In genomic region chr4:1717129-1718094, GRCh38 we compare ENCODE assay signal across 15 cellular contexts. TPM values are rescaled to one million over a fixed set of nuclear protein-coding genes. Genes with fewer than 3 reads are reported as not detected.
DNase-seq lines count a peak whose midpoint lies in the region; ATAC-seq and TF ChIP-seq lines count a peak whose summit lies in the region.
"Had no signal": no experiment of that assay in that cellular context is flagged by ENCODE, and none has a peak within 500 bp of the region (broad histone marks: within the 10 kb centered on the region; RNA-seq: fewer than 3 reads in every experiment).

No MANE protein-coding gene starts in this region.

- peak overlapping the region; percentile 80; the same call in 1 of the 2 replicates for H3K9ac ChIP-seq in DND-41 (ENCODE audit: low read depth, low read length)
- H3K9ac ChIP-seq: parathyroid adenoma had no signal

- H2AFZ ChIP-seq in DND-41 (ENCODE audit: low read depth, low read length), result no peak overlapping the region
- H2AFZ ChIP-seq: parathyroid adenoma had no signal

- TF ChIP-seq CTCF in DND-41 (IDR thresholded peaks at IDR 0.05; ENCODE audit: borderline replicate concordance, extremely low read depth, low read length, poor library complexity, severe bottlenecking), result no peak
- TF ChIP-seq CTCF in HEK293 (tag by site-specific recombination; IDR thresholded peaks at IDR 0.05), result no peak
- no peak for TF ChIP-seq CTCF in VCaP (conservative IDR thresholded peaks at IDR 0.05)
- TF ChIP-seq CTCF in neutrophil (IDR thresholded peaks at IDR 0.05), result no peak
- no peak for TF ChIP-seq CTCF in progenitor cell of endocrine pancreas (IDR thresholded peaks at IDR 0.05; ENCODE audit: unreplicated experiment)

- no peaks in the 10 kb centered on the region for H3K36me3 Mint-ChIP-seq in progenitor cell of endocrine pancreas (ENCODE audit: insufficient read depth)

- no peak for DNase-seq in DND-41
- DNase-seq in progenitor cell of endocrine pancreas (ENCODE audit: low spot score, unreplicated experiment), result no peak
- DNase-seq: activated CD8-positive, alpha-beta T cell treated with anti-CD3 and anti-CD28 coated beads for 36 hours; activated effector memory CD4-positive, alpha-beta T cell treated with Interleukin-2 at 50 U/mL for 16 hours; CD4-positive, alpha-beta memory T cell; glutamatergic neuron; MG63; midbrain; stimulated activated naive CD8-positive, alpha-beta T cell treated with anti-CD3 and anti-CD28 coated beads, Interleukin-15, amount 100 ng/mL, for 72 hours had no signal

- H3K4me2 ChIP-seq in DND-41 (ENCODE audit: insufficient read depth, low read length), result peak overlapping the region; percentile 100; the same call in 1 of the 2 replicates

- POLR2A ChIA-PET in HEK293 (lab: Yijun Ruan, JAX), result no interaction called here

- no peaks in the 10 kb centered on the region for H3K9me3 Mint-ChIP-seq in progenitor cell of endocrine pancreas (ENCODE audit: low read depth)
- H3K9me3 Mint-ChIP-seq: activated CD8-positive, alpha-beta T cell treated with anti-CD3 and anti-CD28 coated beads for 36 hours; stimulated activated naive CD8-positive, alpha-beta T cell treated with anti-CD3 and anti-CD28 coated beads, Interleukin-15, amount 100 ng/mL, for 72 hours had no signal

- H3K4me1 ChIP-seq in DND-41 (ENCODE audit: insufficient read depth, low read length), result peaks cover 78% of the 10 kb centered on the region
- no peaks in the 10 kb centered on the region for H3K4me1 ChIP-seq in HEK293 (ENCODE audit: control insufficient read depth, insufficient read depth, low read length)
- H3K4me1 ChIP-seq in neutrophil (ENCODE audit: control insufficient read depth in 1 of 2, insufficient read depth in 1 of 2, low read depth in 1 of 2, low read length in 1 of 2), result peaks cover 61 to 70% of the 10 kb centered on the region in 2 experiments
- H3K4me1 ChIP-seq: parathyroid adenoma had no signal

- H3K79me2 ChIP-seq in DND-41 (ENCODE audit: insufficient read depth, low read length), result peaks cover 95% of the 10 kb centered on the region

- H3K27me3 ChIP-seq in DND-41 (ENCODE audit: insufficient read depth, low read length, poor library complexity) (no peaks in the 10 kb centered on the region), neutrophil (no peaks in the 10 kb centered on the region)
- H3K27me3 ChIP-seq: MG63 had no signal

- CTCF ChIA-PET in HEK293 (lab: Yijun Ruan, JAX), result no interaction called here

- H3K36me3 ChIP-seq in DND-41 (ENCODE audit: insufficient read depth, low read length) (peaks cover 65% of the 10 kb centered on the region), HEK293 (ENCODE audit: control insufficient read depth in 2 of 2, insufficient read depth in 1 of 2, low read length in 2 of 2) (peaks cover 0 to 37% of the 10 kb centered on the region in 2 experiments; a peak in 1 of 3 replicates), neutrophil (peaks cover 21% of the 10 kb centered on the region)

- peaks cover 19% of the 10 kb centered on the region for H3K4me1 Mint-ChIP-seq in progenitor cell of endocrine pancreas (ENCODE audit: low read depth)

- H3K27ac Mint-ChIP-seq in progenitor cell of endocrine pancreas, result no peak overlapping the region
- H3K27ac Mint-ChIP-seq: activated CD8-positive, alpha-beta T cell treated with anti-CD3 and anti-CD28 coated beads for 36 hours had no signal

- no peak for ATAC-seq in DND-41 (ENCODE audit: insufficient read depth, low read depth)
- ATAC-seq in HG03108 (IDR thresholded peaks at IDR 0.05; ENCODE audit: unreplicated experiment), result no peak
- no peak for ATAC-seq in HG03175 (IDR thresholded peaks at IDR 0.05; ENCODE audit: unreplicated experiment)
- ATAC-seq: activated CD8-positive, alpha-beta T cell treated with anti-CD3 and anti-CD28 coated beads for 36 hours; stimulated activated naive CD8-positive, alpha-beta T cell treated with anti-CD3 and anti-CD28 coated beads, Interleukin-15, amount 100 ng/mL, for 72 hours had no signal

- H3K9me3 ChIP-seq in DND-41 (ENCODE audit: insufficient read depth, low read length, severe bottlenecking), result no peaks in the 10 kb centered on the region
- no peaks in the 10 kb centered on the region for H3K9me3 ChIP-seq in HEK293 (ENCODE audit: control insufficient read depth, insufficient read depth, low read depth, low read length)
- no peaks in the 10 kb centered on the region for H3K9me3 ChIP-seq in neutrophil
- H3K9me3 ChIP-seq: MG63 had no signal

- H4K20me1 ChIP-seq in DND-41 (ENCODE audit: insufficient read depth, low read length), result peaks cover 62% of the 10 kb centered on the region

- no peak overlapping the region for H3K27ac ChIP-seq in DND-41 (ENCODE audit: low read length)
- no peak overlapping the region for H3K27ac ChIP-seq in HEK293 (ENCODE audit: extremely low read depth, low read depth, low read length)
- H3K27ac ChIP-seq in VCaP, result peak overlapping the region; percentile 96
- peak overlapping the region; percentile 9 for H3K27ac ChIP-seq in neutrophil
- H3K27ac ChIP-seq: parathyroid adenoma had no signal

- H3K4me3 ChIP-seq in DND-41 (ENCODE audit: low read depth in 1 of 2, low read length in 2 of 2) (0 out of 4 replicates have a peak overlapping the region, but pooled peaks of 1 of the 2 experiments have one; percentile 13), HEK293 (ENCODE audit: low read depth, low read length) (no peak overlapping the region), neutrophil (ENCODE audit: low read depth in 1 of 2, low read length in 1 of 2) (no peak overlapping the region)
- H3K4me3 ChIP-seq: MG63 had no signal

- no peak overlapping the region for H3K4me3 Mint-ChIP-seq in progenitor cell of endocrine pancreas (ENCODE audit: low read depth)
- H3K4me3 Mint-ChIP-seq: activated CD8-positive, alpha-beta T cell treated with anti-CD3 and anti-CD28 coated beads for 36 hours; CD4-positive, alpha-beta memory T cell; stimulated activated naive CD8-positive, alpha-beta T cell treated with anti-CD3 and anti-CD28 coated beads, Interleukin-15, amount 100 ng/mL, for 72 hours had no signal

- no peaks in the 10 kb centered on the region for H3K27me3 Mint-ChIP-seq in progenitor cell of endocrine pancreas
- H3K27me3 Mint-ChIP-seq: activated CD8-positive, alpha-beta T cell treated with anti-CD3 and anti-CD28 coated beads for 36 hours; CD4-positive, alpha-beta memory T cell; stimulated activated naive CD8-positive, alpha-beta T cell treated with anti-CD3 and anti-CD28 coated beads, Interleukin-15, amount 100 ng/mL, for 72 hours had no signal

TF ChIP-seq in HEK293, 187 proteins besides CTCF, POLR2A, EP300 and RAD21:
- TF ChIP-seq ZSCAN5A (tag by site-specific recombination; IDR thresholded peaks at IDR 0.05), result no peak
- TF ChIP-seq ZBTB17 (tag by site-specific recombination; IDR thresholded peaks at IDR 0.05), result no peak
- peak; percentile 66; the same call in 1 of the 2 replicates for TF ChIP-seq ZIC2 (tag by site-specific recombination; IDR thresholded peaks at IDR 0.05)

RNA-seq across cellular contexts. Expression of gene TMEM129, which starts 3.7 kb away (rescaled TPM):
- 29.9 and 30.0 TPM in 2 replicates for total RNA-seq in progenitor cell of endocrine pancreas

RNA-seq across cellular contexts. Expression of gene TACC3, which starts 3.9 kb away (rescaled TPM):
- 56.2 and 58.3 TPM in 2 replicates for total RNA-seq in progenitor cell of endocrine pancreas

RNA-seq across cellular contexts. Expression of gene SLBP, which starts 5.3 kb away (rescaled TPM):
- total RNA-seq in progenitor cell of endocrine pancreas, result 54.3 and 56.5 TPM in 2 replicates

RNA-seq across cellular contexts. Expression of gene FAM53A, which starts 33.3 kb away (rescaled TPM):
- total RNA-seq in progenitor cell of endocrine pancreas, result 2.4 and 3.0 TPM in 2 replicates

Comparison
In these comparisons a context has a peak if more than half of its experiments do, and no peak if none do; other contexts are left out.
1. H3K27ac ChIP-seq: peak in VCaP (single experiment) and neutrophil (single experiment); none in DND-41 (single experiment) and HEK293 (single experiment).